24 cellular contexts compared by ENCODE assay signal in genomic region chr16:54366005-54366634, GRCh38.
"Had no signal": no experiment of that assay in that cellular context is flagged by ENCODE, and none has a peak within 500 bp of the region (broad histone marks: within the 10 kb centered on the region; RNA-seq: fewer than 3 reads in every experiment).

No MANE protein-coding gene starts in this region.

- H3K4me3 ChIP-seq: left ventricle myocardium inferior, skin epidermis, stomach, testis, thyroid gland, transverse colon, uterus had no signal

- H3K27ac ChIP-seq: left ventricle myocardium inferior, neutrophil, parathyroid adenoma, skin epidermis, stomach, testis, thyroid gland, transverse colon, uterus had no signal

- DNase-seq: head of caudate nucleus; hypothalamus; immature natural killer cell; kidney; left colon; left ventricle myocardium inferior; naive thymus-derived CD8-positive, alpha-beta T cell; occipital lobe; right cardiac atrium; stimulated activated CD4-positive, alpha-beta T cell treated with anti-CD3 and anti-CD28 coated beads, Interleukin-12 subunit alpha, Interleukin-12 subunit beta, amount 100 ng/mL, for 4 hours; stimulated activated CD4-positive, alpha-beta T cell treated with anti-CD3 and anti-CD28 coated beads, Interleukin-15, amount 100 ng/mL, for 24 hours; stimulated activated CD4-positive, alpha-beta T cell treated with anti-CD3 and anti-CD28 coated beads, Interleukin-2, amount 100 ng/mL, for 24 hours; stimulated activated CD4-positive, alpha-beta T cell treated with anti-CD3 and anti-CD28 coated beads, Interleukin-4, amount 100 ng/mL, for 1 hour; stimulated activated naive B cell treated with anti-CD40 and anti-IgM and Interleukin-4, amounts not matched to agents 10 μg/mL and 1 μg/mL and 100 μg/mL, for 72 hours; stimulated activated naive CD8-positive, alpha-beta T cell treated with anti-CD3 and anti-CD28 coated beads, Interleukin-15, Interleukin-2, amounts not matched to agents 100 U/mL and 50 U/mL, for 24 hours; stomach; testis; thyroid gland; transverse colon; uterus had no signal

- ATAC-seq: left colon; naive thymus-derived CD8-positive, alpha-beta T cell; right cardiac atrium; sciatic nerve; stimulated activated naive B cell treated with anti-CD40 and anti-IgM and Interleukin-4, amounts not matched to agents 10 μg/mL and 1 μg/mL and 100 μg/mL, for 72 hours; stimulated activated naive CD8-positive, alpha-beta T cell treated with anti-CD3 and anti-CD28 coated beads, Interleukin-15, Interleukin-2, amounts not matched to agents 100 U/mL and 50 U/mL, for 24 hours had no signal

- H3K36me3 ChIP-seq: left ventricle myocardium inferior, neutrophil, stomach, thyroid gland, transverse colon, uterus had no signal

- H3K9ac ChIP-seq: parathyroid adenoma had no signal

- H2AFZ ChIP-seq: parathyroid adenoma had no signal

- H3K4me1 ChIP-seq: parathyroid adenoma, testis, transverse colon, uterus had no signal

- H3K27me3 ChIP-seq: testis, thyroid gland, uterus had no signal

- H3K9me3 ChIP-seq: left ventricle myocardium inferior, neutrophil, stomach, testis, thyroid gland, transverse colon, uterus had no signal
